ENCODE assay signal across 8 cellular contexts in genomic region chr5:61280766-61281427, GRCh38. TPM values are rescaled to one million over a fixed set of nuclear protein-coding genes. Genes with fewer than 3 reads are reported as not detected.
DNase-seq lines count a peak whose midpoint lies in the region; ATAC-seq, FAIRE-seq and TF ChIP-seq lines count a peak whose summit lies in the region.

No MANE protein-coding gene starts in this region.

- WGBS in testis, 2 donors: 54 to 66% methylated on average over 2 of the region's 2 CpGs

- H3K27me3 ChIP-seq in bronchial epithelial cell (ENCODE audit: control insufficient read depth, insufficient read depth, low read length) (no peaks in the 10 kb centered on the region), testis (no peaks in the 10 kb centered on the region)

- H3K36me3 ChIP-seq in bronchial epithelial cell (ENCODE audit: control insufficient read depth, insufficient read depth, low read length) (no peaks in the 10 kb centered on the region), testis (ENCODE audit: low read depth, missing control alignments) (no peaks in the 10 kb centered on the region)

- no peak overlapping the region for H3K4me3 ChIP-seq in bronchial epithelial cell (ENCODE audit: low read depth, low read length)
- no peak overlapping the region for H3K4me3 ChIP-seq in testis

- intact Hi-C loops in testis (cut with DNase I; ENCODE audit: low total_unique reads): no loop called here

- H3K36me3 Mint-ChIP-seq in activated naive CD4-positive, alpha-beta T cell treated with anti-CD3 and anti-CD28 coated beads, Interleukin-2, amount 10 ng/mL, durations not matched to agents 7 days and 5 days: peaks cover 1% of the 10 kb centered on the region

- H3K4me1 Mint-ChIP-seq in activated naive CD4-positive, alpha-beta T cell treated with anti-CD3 and anti-CD28 coated beads, Interleukin-2, amount 10 ng/mL, durations not matched to agents 7 days and 5 days: peaks cover 19% of the 10 kb centered on the region

- no peak overlapping the region for H3K4me3 Mint-ChIP-seq in activated naive CD4-positive, alpha-beta T cell treated with anti-CD3 and anti-CD28 coated beads, Interleukin-2, amount 10 ng/mL, durations not matched to agents 7 days and 5 days

- TF ChIP-seq CTCF in bronchial epithelial cell (IDR thresholded peaks at IDR 0.05; ENCODE audit: insufficient read depth, low read length, severe bottlenecking) (no peak), testis (IDR thresholded peaks at IDR 0.05) (no peak)

- no peaks in the 10 kb centered on the region for H3K9me3 Mint-ChIP-seq in activated naive CD4-positive, alpha-beta T cell treated with anti-CD3 and anti-CD28 coated beads, Interleukin-2, amount 10 ng/mL, durations not matched to agents 7 days and 5 days

- no peaks in the 10 kb centered on the region for H3K9me3 ChIP-seq in testis

- H3K27ac Mint-ChIP-seq in activated naive CD4-positive, alpha-beta T cell treated with anti-CD3 and anti-CD28 coated beads, Interleukin-2, amount 10 ng/mL, durations not matched to agents 7 days and 5 days: no peak overlapping the region

- peak; percentile 24 for ATAC-seq in stimulated activated naive CD8-positive, alpha-beta T cell treated with anti-CD3 and anti-CD28 coated beads, Interleukin-15, Interleukin-2, amounts not matched to agents 100 U/mL and 50 U/mL, for 24 hours

- H3K27me3 Mint-ChIP-seq in activated naive CD4-positive, alpha-beta T cell treated with anti-CD3 and anti-CD28 coated beads, Interleukin-2, amount 10 ng/mL, durations not matched to agents 7 days and 5 days: no peaks in the 10 kb centered on the region

- TF ChIP-seq POLR2A in testis (IDR thresholded peaks at IDR 0.05): no peak

- no peak overlapping the region for H3K27ac ChIP-seq in testis

- no peaks in the 10 kb centered on the region for H3K4me1 ChIP-seq in testis

- CTCF ChIA-PET in activated naive CD4-positive, alpha-beta T cell treated with anti-CD3 and anti-CD28 coated beads, Interleukin-2, amount 10 ng/mL, durations not matched to agents 7 days and 5 days (lab: Charles Lee): no interaction called here

- peak; percentile 46 for DNase-seq in activated naive CD4-positive, alpha-beta T cell treated with anti-CD3 and anti-CD28 coated beads, Interleukin-2, amount 10 ng/mL, durations not matched to agents 7 days and 5 days
- no peak for DNase-seq in activated naive CD4-positive, alpha-beta T cell treated with anti-CD3 and anti-CD28 coated beads, Interleukin-2, amount 50 U/mL, for 16 hours
- DNase-seq in NCI-H345 (lab: John Stamatoyannopoulos, UW) (peak; percentile 80), bronchial epithelial cell (ENCODE audit: low read depth) (peak; percentile 65), inferior parietal cortex (ENCODE audit: extremely low spot score) (no peak), GDM1 (lab: John Stamatoyannopoulos, UW) (no peak), testis (no peak)
- no peak for DNase-seq in stimulated activated naive CD8-positive, alpha-beta T cell treated with anti-CD3 and anti-CD28 coated beads, Interleukin-15, Interleukin-2, amounts not matched to agents 100 U/mL and 50 U/mL, for 24 hours

- FAIRE-seq in bronchial epithelial cell (lab: Jason Lieb, UNC): no peak

RNA-seq across cellular contexts. Expression of gene ZSWIM6, which starts 51.2 kb away (rescaled TPM):
- total RNA-seq in bronchial epithelial cell (5.6 and 5.8 TPM in 2 replicates), testis (10 to 100 TPM; 16.5 to 18.0 TPM)
- polyA plus RNA-seq in testis (ENCODE audit: insufficient read depth, low read depth, low replicate concordance): 14.6 TPM

Comparison
In these comparisons a context has a peak if more than half of its experiments do, and no peak if none do; other contexts are left out.
1. DNase-seq: peak in activated naive CD4-positive, alpha-beta T cell treated with anti-CD3 and anti-CD28 coated beads, Interleukin-2, amount 10 ng/mL, durations not matched to agents 7 days and 5 days (single experiment), NCI-H345 (single experiment) and bronchial epithelial cell (single experiment); none in activated naive CD4-positive, alpha-beta T cell treated with anti-CD3 and anti-CD28 coated beads, Interleukin-2, amount 50 U/mL, for 16 hours (single experiment), stimulated activated naive CD8-positive, alpha-beta T cell treated with anti-CD3 and anti-CD28 coated beads, Interleukin-15, Interleukin-2, amounts not matched to agents 100 U/mL and 50 U/mL, for 24 hours (single experiment), inferior parietal cortex (single experiment), GDM1 (single experiment) and testis (single experiment).